In the genomic region with DNA sequence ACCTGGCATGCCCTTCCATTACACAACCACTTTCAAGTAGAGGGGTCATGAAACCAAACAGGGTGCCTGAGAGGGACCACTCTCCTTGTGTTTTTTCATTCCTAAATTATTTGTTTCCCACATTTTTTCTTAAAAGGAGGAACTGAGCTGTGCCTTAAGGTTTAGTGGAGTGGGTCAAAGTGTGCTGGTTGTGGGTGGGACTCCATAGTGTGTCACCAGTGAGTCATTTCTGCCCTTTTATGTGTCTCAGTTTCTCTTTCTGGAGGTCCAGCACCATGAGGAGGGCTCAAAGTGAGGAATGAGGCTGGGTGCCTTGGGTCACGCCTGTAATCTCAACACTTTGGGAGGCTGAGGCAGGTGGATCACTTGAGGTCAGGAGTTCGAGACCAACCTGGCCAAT, we compare ENCODE assay signal across 24 cellular contexts. TPM values are rescaled to one million over a fixed set of nuclear protein-coding genes. Genes with fewer than 3 reads are reported as not detected.
DNase-seq lines count a peak whose midpoint lies in the region; ATAC-seq and TF ChIP-seq lines count a peak whose summit lies in the region.
"Had no signal": no experiment of that assay in that cellular context is flagged by ENCODE, and none has a peak within 500 bp of the region (broad histone marks: within the 10 kb centered on the region; RNA-seq: fewer than 3 reads in every experiment).

No MANE protein-coding gene starts in this region.

- H3K4me1 Mint-ChIP-seq in activated T-helper 1 cell treated with anti-CD3 and anti-CD28 coated beads, Interleukin-12 subunit alpha, Interleukin-12 subunit beta, Interleukin-2, Interleukin-4 antibody, amounts not matched to agents 30 ng/mL and 10 ng/mL and 1 ng/mL, durations not matched to agents 14 hours and 24 hours and 36 hours (ENCODE audit: low read depth): peaks cover 7% of the 10 kb centered on the region
- H3K4me1 Mint-ChIP-seq: CD4-positive, CD25-positive, alpha-beta regulatory T cell had no signal

- in situ Hi-C loops in GM13976 (cut with MboI; ENCODE audit: low sequenced_read_pairs, unreplicated experiment) (no loop called here), KBM-7 (cut with MboI; ENCODE audit: low pct_unique_long_range_greater_than_20kb, low sequenced_read_pairs) (no loop called here)

- H3K9me3 Mint-ChIP-seq in activated T-helper 1 cell treated with anti-CD3 and anti-CD28 coated beads, Interleukin-12 subunit alpha, Interleukin-12 subunit beta, Interleukin-2, Interleukin-4 antibody, amounts not matched to agents 30 ng/mL and 10 ng/mL and 1 ng/mL, durations not matched to agents 14 hours and 24 hours and 36 hours: no peaks in the 10 kb centered on the region
- H3K9me3 Mint-ChIP-seq: activated T-helper 2 cell treated with anti-CD3 and anti-CD28 coated beads, Interferon-gamma antibody, Interleukin-2, Interleukin-4, amounts not matched to agents 10 μg/mL and 5 μg/mL and 100 μg/mL, durations not matched to agents 14 hours and 24 hours and 36 hours; CD4-positive, CD25-positive, alpha-beta regulatory T cell; mesothelial cell of epicardium; nephron progenitor cell had no signal

- H3K4me3 Mint-ChIP-seq in activated T-helper 1 cell treated with anti-CD3 and anti-CD28 coated beads, Interleukin-12 subunit alpha, Interleukin-12 subunit beta, Interleukin-2, Interleukin-4 antibody, amounts not matched to agents 30 ng/mL and 10 ng/mL and 1 ng/mL, durations not matched to agents 14 hours and 24 hours and 36 hours: no peak overlapping the region
- H3K4me3 Mint-ChIP-seq: CD4-positive, CD25-positive, alpha-beta regulatory T cell; mesothelial cell of epicardium; nephron progenitor cell had no signal

- intact Hi-C loops in activated T-helper 1 cell treated with anti-CD3 and anti-CD28 coated beads, Interleukin-12 subunit alpha, Interleukin-12 subunit beta, Interleukin-2, Interleukin-4 antibody, amounts not matched to agents 30 ng/mL and 10 ng/mL and 1 ng/mL, durations not matched to agents 14 hours and 24 hours and 36 hours (cut with micrococcal nuclease): no loop called here

- H3K4me3 ChIP-seq in foreskin fibroblast (ENCODE audit: low read depth in 1 of 2, low read length in 2 of 2): no peak overlapping the region
- H3K4me3 ChIP-seq: body of pancreas, gastrocnemius medialis, uterus had no signal

- no peak for TF ChIP-seq CTCF in GM13976 (IDR thresholded peaks at IDR 0.05; ENCODE audit: borderline replicate concordance, control extremely low read depth, extremely low read depth, insufficient read depth, missing control alignments)
- no peak for TF ChIP-seq CTCF in foreskin fibroblast (IDR thresholded peaks at IDR 0.05; ENCODE audit: low read depth, low read length)

- no peak overlapping the region for H3K27ac Mint-ChIP-seq in activated T-helper 1 cell treated with anti-CD3 and anti-CD28 coated beads, Interleukin-12 subunit alpha, Interleukin-12 subunit beta, Interleukin-2, Interleukin-4 antibody, amounts not matched to agents 30 ng/mL and 10 ng/mL and 1 ng/mL, durations not matched to agents 14 hours and 24 hours and 36 hours
- H3K27ac Mint-ChIP-seq: activated T-helper 2 cell treated with anti-CD3 and anti-CD28 coated beads, Interferon-gamma antibody, Interleukin-2, Interleukin-4, amounts not matched to agents 10 μg/mL and 5 μg/mL and 100 μg/mL, durations not matched to agents 14 hours and 24 hours and 36 hours; CD4-positive, CD25-positive, alpha-beta regulatory T cell; mesothelial cell of epicardium; nephron progenitor cell had no signal

- DNase-seq in EL: peak; percentile 30
- DNase-seq in GM13976 (ENCODE audit: low spot score): peak; percentile 31
- peak; percentile 26 to 54 for DNase-seq in foreskin fibroblast
- no peak for DNase-seq in NOMO-1 treated with DMSO at 0.1 percent for 48 hours (lab: John Stamatoyannopoulos, UW; ENCODE audit: unreplicated experiment)
- DNase-seq in DMS79 treated with DMSO at 0.1 percent for 48 hours (lab: John Stamatoyannopoulos, UW): no peak
- no peak for DNase-seq in activated T-helper 1 cell treated with anti-CD3 and anti-CD28 coated beads, Interleukin-12 subunit alpha, Interleukin-12 subunit beta, Interleukin-2, Interleukin-4 antibody, amounts not matched to agents 30 ng/mL and 10 ng/mL and 1 ng/mL, durations not matched to agents 14 hours and 24 hours and 36 hours (ENCODE audit: low spot score)
- DNase-seq in KBM-7: no peak
- DNase-seq: body of pancreas; CD4-positive, CD25-positive, alpha-beta regulatory T cell; effector CD8-positive, alpha-beta T cell; erythroblast; gastrocnemius medialis; hippocampal formation; left ventricle myocardium superior; NCI-H187 treated with DMSO at 0.1 percent for 48 hours; nephron progenitor cell; right cardiac atrium; SHP77; stimulated activated CD4-positive, alpha-beta T cell treated with anti-CD3 and anti-CD28 coated beads, Interleukin-12 subunit alpha, Interleukin-12 subunit beta, amount 100 ng/mL, for 4 hours; uterus had no signal

- peaks cover under 1% of the 10 kb centered on the region for H3K36me3 Mint-ChIP-seq in activated T-helper 1 cell treated with anti-CD3 and anti-CD28 coated beads, Interleukin-12 subunit alpha, Interleukin-12 subunit beta, Interleukin-2, Interleukin-4 antibody, amounts not matched to agents 30 ng/mL and 10 ng/mL and 1 ng/mL, durations not matched to agents 14 hours and 24 hours and 36 hours (ENCODE audit: low read depth)

- no peaks in the 10 kb centered on the region for H3K27me3 Mint-ChIP-seq in activated T-helper 1 cell treated with anti-CD3 and anti-CD28 coated beads, Interleukin-12 subunit alpha, Interleukin-12 subunit beta, Interleukin-2, Interleukin-4 antibody, amounts not matched to agents 30 ng/mL and 10 ng/mL and 1 ng/mL, durations not matched to agents 14 hours and 24 hours and 36 hours (ENCODE audit: insufficient read depth)
- H3K27me3 Mint-ChIP-seq: CD4-positive, CD25-positive, alpha-beta regulatory T cell had no signal

- ATAC-seq in HG02798 (IDR thresholded peaks at IDR 0.05; ENCODE audit: poor library complexity, unreplicated experiment): peak; percentile 46
- ATAC-seq: activated CD4-positive, CD25-positive, alpha-beta regulatory T cell treated with anti-CD3 and anti-CD28 coated beads, Interleukin-2, amount 50 U/mL, for 24 hours; body of pancreas; gastrocnemius medialis; left ventricle myocardium superior; right cardiac atrium had no signal

RNA-seq across cellular contexts. Expression of a gene that starts 37.8 kb away (rescaled TPM):
- 25.4 and 28.9 TPM in 2 replicates for total RNA-seq in activated T-helper 1 cell treated with anti-CD3 and anti-CD28 coated beads, Interleukin-12 subunit alpha, Interleukin-12 subunit beta, Interleukin-2, Interleukin-4 antibody, amounts not matched to agents 30 ng/mL and 10 ng/mL and 1 ng/mL, durations not matched to agents 14 hours and 24 hours and 36 hours

RNA-seq across cellular contexts. Expression of a gene that starts 54.8 kb away (rescaled TPM):
- total RNA-seq in activated T-helper 1 cell treated with anti-CD3 and anti-CD28 coated beads, Interleukin-12 subunit alpha, Interleukin-12 subunit beta, Interleukin-2, Interleukin-4 antibody, amounts not matched to agents 30 ng/mL and 10 ng/mL and 1 ng/mL, durations not matched to agents 14 hours and 24 hours and 36 hours: 354 and 381 TPM in 2 replicates

Comparison
In these comparisons a context has a peak if more than half of its experiments do, and no peak if none do; other contexts are left out.
1. DNase-seq: peak in EL (single experiment), GM13976 (single experiment) and foreskin fibroblast (2 of 2); none in NOMO-1 treated with DMSO at 0.1 percent for 48 hours (single experiment), DMS79 treated with DMSO at 0.1 percent for 48 hours (single experiment), activated T-helper 1 cell treated with anti-CD3 and anti-CD28 coated beads, Interleukin-12 subunit alpha, Interleukin-12 subunit beta, Interleukin-2, Interleukin-4 antibody, amounts not matched to agents 30 ng/mL and 10 ng/mL and 1 ng/mL, durations not matched to agents 14 hours and 24 hours and 36 hours (single experiment) and KBM-7 (single experiment).